ENCODE assay signal across 8 cellular contexts in the genomic region with DNA sequence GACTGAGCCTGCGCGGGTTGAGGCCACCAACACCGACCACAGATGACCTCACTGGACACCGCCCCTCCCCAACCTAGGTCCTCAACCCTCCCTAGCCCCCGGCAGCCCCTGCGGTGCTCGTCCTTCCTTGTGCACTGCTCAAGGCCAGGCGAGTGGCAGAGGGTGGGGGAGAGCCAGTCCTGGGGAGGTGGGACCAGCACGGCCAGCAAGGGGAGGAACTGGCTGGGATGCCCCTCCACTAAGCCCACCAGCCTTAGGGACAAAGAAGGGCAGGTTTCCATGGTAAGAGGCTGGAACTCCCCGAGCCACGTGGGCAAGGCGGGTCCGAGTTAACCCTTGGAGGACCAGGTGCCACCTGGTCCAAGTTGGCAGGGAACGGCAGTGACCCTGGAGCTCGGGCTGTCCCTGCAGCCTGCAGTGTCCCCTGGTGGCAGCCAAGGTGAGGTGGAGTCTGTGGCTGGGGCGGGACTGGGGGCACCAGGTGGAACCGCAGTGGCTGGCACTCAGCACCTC. TPM values are rescaled to one million over a fixed set of nuclear protein-coding genes. Genes with fewer than 3 reads are reported as not detected.
DNase-seq lines count a peak whose midpoint lies in the region; ATAC-seq and TF ChIP-seq lines count a peak whose summit lies in the region.

No MANE protein-coding gene starts in this region.

- in situ Hi-C loops in gastrocnemius medialis (cut with MboI; ENCODE audit: low sequenced_read_pairs in 4 of 4) = no loop called here

- DNase-seq in DMS53 (lab: John Stamatoyannopoulos, UW) = peak; percentile 97
- DNase-seq in WTC11 (ENCODE audit: low spot score) = peak; percentile 81
- no peak for DNase-seq in fibroblast of pulmonary artery (ENCODE audit: low read depth)
- DNase-seq in gastrocnemius medialis = peak in 1 of 2 donors; percentile 43
- DNase-seq in mucosa of gallbladder (ENCODE audit: low spot score) = no peak
- no peak for DNase-seq in OCI-M2 (lab: John Stamatoyannopoulos, UW; ENCODE audit: unreplicated experiment)

- H3K4me3 ChIP-seq in HUES64 (ENCODE audit: low read length) (peak overlapping the region; percentile 34; the same call in 1 of the 2 replicates), fibroblast of pulmonary artery (replicated peaks; ENCODE audit: low read depth, low read length) (no peak overlapping the region), gastrocnemius medialis (no peak overlapping the region)

- POLR2A ChIA-PET in WTC11 (lab: Charles Lee) = interaction anchor here (0.6 to 3.0 kb wide), 6 partner anchors 14 to 25 kb away, joined by 3 to 9 read pairs (median 4); a partner anchor contains a TSS

- WGBS in HUES64 = 34% methylated on average over 15 of the region's 17 CpGs

- no peaks in the 10 kb centered on the region for H3K36me3 Mint-ChIP-seq in WTC11

- H3K27me3 ChIP-seq in HUES64 (ENCODE audit: insufficient read depth, low read length) (peaks cover 26% of the 10 kb centered on the region), gastrocnemius medialis (peaks cover 27 to 35% (median 28%) of the 10 kb centered on the region in 3 donors)

- H3K9me3 Mint-ChIP-seq in WTC11 = no peaks in the 10 kb centered on the region

- H3K27ac ChIP-seq in HUES64 (ENCODE audit: low read depth, low read length) = no peak overlapping the region
- no peak overlapping the region for H3K27ac ChIP-seq in gastrocnemius medialis

- H3K36me3 ChIP-seq in HUES64 (ENCODE audit: insufficient read depth, low read length) (peaks cover 14% of the 10 kb centered on the region; the same call in 1 of the 2 replicates), gastrocnemius medialis (peaks cover 0 to 16% of the 10 kb centered on the region in 2 donors)

- no peak for TF ChIP-seq POLR2A in gastrocnemius medialis (IDR thresholded peaks at IDR 0.05)

- H3K4me1 Mint-ChIP-seq in WTC11 = no peaks in the 10 kb centered on the region

- CTCF ChIA-PET in WTC11 (lab: Charles Lee) = interaction anchor here (0.6 to 3.3 kb wide), 15 partner anchors 9 to 282 kb away, joined by 3 to 31 read pairs (median 5); a partner anchor contains a TSS

- H3K9ac ChIP-seq in HUES64 (ENCODE audit: low read depth, low read length) = peak overlapping the region; percentile 52; the same call in 1 of the 2 replicates

- TF ChIP-seq CTCF in WTC11 (IDR thresholded peaks at IDR 0.05) (peak; percentile 60), fibroblast of pulmonary artery (IDR thresholded peaks at IDR 0.05; ENCODE audit: low read length, missing control alignments) (peak; percentile 43), gastrocnemius medialis (IDR thresholded peaks at IDR 0.05 in 4 of 5, conservative IDR thresholded peaks at IDR 0.05 in 1 of 5) (peak; percentile 84 to 95 (median 92))

- ATAC-seq in WTC11 (peak; percentile 79), gastrocnemius medialis (peak; percentile 42 to 72), HG03521 (IDR thresholded peaks at IDR 0.05; ENCODE audit: unreplicated experiment) (no peak)

- H3K4me1 ChIP-seq in HUES64 (ENCODE audit: insufficient read depth, low read length) (peaks cover 3% of the 10 kb centered on the region; the same call in 1 of the 2 replicates), gastrocnemius medialis (peaks cover 10 to 14% of the 10 kb centered on the region in 2 donors)

- intact Hi-C loops in gastrocnemius medialis (cut with DNase I; ENCODE audit: low total_unique reads) = loop anchor here (1.0 to 5.0 kb wide), 2 partner anchors 50 to 283 kb away; no protein-coding TSS in a partner anchor

- H3K9me3 ChIP-seq in HUES64 (ENCODE audit: insufficient read depth, low read depth, low read length) (no peaks in the 10 kb centered on the region), gastrocnemius medialis (no peaks in the 10 kb centered on the region)

- H3K27me3 Mint-ChIP-seq in WTC11 (ENCODE audit: low read depth) = peaks cover 23% of the 10 kb centered on the region

- H3K4me3 Mint-ChIP-seq in WTC11 = peak overlapping the region; percentile 27

- H3K27ac Mint-ChIP-seq in WTC11 = no peak overlapping the region

TF ChIP-seq in WTC11, 78 proteins besides CTCF, POLR2A, EP300 and RAD21 (continues in another document):
- TF ChIP-seq, protein P1, sequence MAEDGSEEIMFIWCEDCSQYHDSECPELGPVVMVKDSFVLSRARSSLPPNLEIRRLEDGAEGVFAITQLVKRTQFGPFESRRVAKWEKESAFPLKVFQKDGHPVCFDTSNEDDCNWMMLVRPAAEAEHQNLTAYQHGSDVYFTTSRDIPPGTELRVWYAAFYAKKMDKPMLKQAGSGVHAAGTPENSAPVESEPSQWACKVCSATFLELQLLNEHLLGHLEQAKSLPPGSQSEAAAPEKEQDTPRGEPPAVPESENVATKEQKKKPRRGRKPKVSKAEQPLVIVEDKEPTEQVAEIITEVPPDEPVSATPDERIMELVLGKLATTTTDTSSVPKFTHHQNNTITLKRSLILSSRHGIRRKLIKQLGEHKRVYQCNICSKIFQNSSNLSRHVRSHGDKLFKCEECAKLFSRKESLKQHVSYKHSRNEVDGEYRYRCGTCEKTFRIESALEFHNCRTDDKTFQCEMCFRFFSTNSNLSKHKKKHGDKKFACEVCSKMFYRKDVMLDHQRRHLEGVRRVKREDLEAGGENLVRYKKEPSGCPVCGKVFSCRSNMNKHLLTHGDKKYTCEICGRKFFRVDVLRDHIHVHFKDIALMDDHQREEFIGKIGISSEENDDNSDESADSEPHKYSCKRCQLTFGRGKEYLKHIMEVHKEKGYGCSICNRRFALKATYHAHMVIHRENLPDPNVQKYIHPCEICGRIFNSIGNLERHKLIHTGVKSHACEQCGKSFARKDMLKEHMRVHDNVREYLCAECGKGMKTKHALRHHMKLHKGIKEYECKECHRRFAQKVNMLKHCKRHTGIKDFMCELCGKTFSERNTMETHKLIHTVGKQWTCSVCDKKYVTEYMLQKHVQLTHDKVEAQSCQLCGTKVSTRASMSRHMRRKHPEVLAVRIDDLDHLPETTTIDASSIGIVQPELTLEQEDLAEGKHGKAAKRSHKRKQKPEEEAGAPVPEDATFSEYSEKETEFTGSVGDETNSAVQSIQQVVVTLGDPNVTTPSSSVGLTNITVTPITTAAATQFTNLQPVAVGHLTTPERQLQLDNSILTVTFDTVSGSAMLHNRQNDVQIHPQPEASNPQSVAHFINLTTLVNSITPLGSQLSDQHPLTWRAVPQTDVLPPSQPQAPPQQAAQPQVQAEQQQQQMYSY (CRISPR knock-in tag; IDR thresholded peaks at IDR 0.05) = no peak
- TF ChIP-seq, protein P2, sequence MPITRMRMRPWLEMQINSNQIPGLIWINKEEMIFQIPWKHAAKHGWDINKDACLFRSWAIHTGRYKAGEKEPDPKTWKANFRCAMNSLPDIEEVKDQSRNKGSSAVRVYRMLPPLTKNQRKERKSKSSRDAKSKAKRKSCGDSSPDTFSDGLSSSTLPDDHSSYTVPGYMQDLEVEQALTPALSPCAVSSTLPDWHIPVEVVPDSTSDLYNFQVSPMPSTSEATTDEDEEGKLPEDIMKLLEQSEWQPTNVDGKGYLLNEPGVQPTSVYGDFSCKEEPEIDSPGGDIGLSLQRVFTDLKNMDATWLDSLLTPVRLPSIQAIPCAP (CRISPR knock-in tag; IDR thresholded peaks at IDR 0.05) = 0 out of 2 replicates have a peak, but pooled peaks have one; percentile 61
- no peak for TF ChIP-seq TEAD4 (CRISPR knock-in tag; IDR thresholded peaks at IDR 0.05)
- TF ChIP-seq, protein P3, sequence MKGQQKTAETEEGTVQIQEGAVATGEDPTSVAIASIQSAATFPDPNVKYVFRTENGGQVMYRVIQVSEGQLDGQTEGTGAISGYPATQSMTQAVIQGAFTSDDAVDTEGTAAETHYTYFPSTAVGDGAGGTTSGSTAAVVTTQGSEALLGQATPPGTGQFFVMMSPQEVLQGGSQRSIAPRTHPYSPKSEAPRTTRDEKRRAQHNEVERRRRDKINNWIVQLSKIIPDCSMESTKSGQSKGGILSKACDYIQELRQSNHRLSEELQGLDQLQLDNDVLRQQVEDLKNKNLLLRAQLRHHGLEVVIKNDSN (CRISPR knock-in tag; IDR thresholded peaks at IDR 0.05) = peak; percentile 89
- peak; percentile 92 for TF ChIP-seq MYBL2 (CRISPR knock-in tag; IDR thresholded peaks at IDR 0.05)
- TF ChIP-seq FOXK1 (CRISPR knock-in tag; IDR thresholded peaks at IDR 0.05) = no peak; the same call in 1 of the 2 replicates
- TF ChIP-seq, protein P4, sequence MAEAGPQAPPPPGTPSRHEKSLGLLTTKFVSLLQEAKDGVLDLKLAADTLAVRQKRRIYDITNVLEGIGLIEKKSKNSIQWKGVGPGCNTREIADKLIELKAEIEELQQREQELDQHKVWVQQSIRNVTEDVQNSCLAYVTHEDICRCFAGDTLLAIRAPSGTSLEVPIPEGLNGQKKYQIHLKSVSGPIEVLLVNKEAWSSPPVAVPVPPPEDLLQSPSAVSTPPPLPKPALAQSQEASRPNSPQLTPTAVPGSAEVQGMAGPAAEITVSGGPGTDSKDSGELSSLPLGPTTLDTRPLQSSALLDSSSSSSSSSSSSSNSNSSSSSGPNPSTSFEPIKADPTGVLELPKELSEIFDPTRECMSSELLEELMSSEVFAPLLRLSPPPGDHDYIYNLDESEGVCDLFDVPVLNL (CRISPR knock-in tag; IDR thresholded peaks at IDR 0.05; ENCODE audit: borderline replicate concordance, low read depth) = no peak
- TF ChIP-seq ATF1 (CRISPR knock-in tag; IDR thresholded peaks at IDR 0.05) = no peak; the same call in 1 of the 2 replicates
- TF ChIP-seq NR2C2 (CRISPR knock-in tag; IDR thresholded peaks at IDR 0.05) = no peak
- TF ChIP-seq ZNF671 (CRISPR knock-in tag; IDR thresholded peaks at IDR 0.05) = no peak
- TF ChIP-seq TP53 (CRISPR knock-in tag; IDR thresholded peaks at IDR 0.05) = no peak

RNA-seq across cellular contexts. Expression of a gene that starts 9.2 kb away (rescaled TPM):
- polyA plus RNA-seq in HUES64 (2013, experiment 1 of 2) = not detected
- polyA plus RNA-seq in HUES64 (2013, experiment 2 of 2) = not detected
- total RNA-seq in WTC11 (2021) (0.31 to 0.89 TPM (median 0.46 TPM) in 3 replicates), gastrocnemius medialis (under 1 TPM in 2 of 4 donors, not detected in 2; 0.20 to 0.46 TPM), mucosa of gallbladder (1.4 TPM)

RNA-seq across cellular contexts. Expression of a gene that starts 14.8 kb away (rescaled TPM):
- polyA plus RNA-seq in HUES64 (2013, experiment 1 of 2) = 22.5 TPM
- polyA plus RNA-seq in HUES64 (2013, experiment 2 of 2) = 20.7 TPM
- 44.7 to 54.7 TPM (median 47.8 TPM) in 3 replicates for total RNA-seq in WTC11 (2021)
- 10 to 100 TPM; 14.4 to 27.9 (median 15.6) TPM for total RNA-seq in gastrocnemius medialis
- 37.0 TPM for total RNA-seq in mucosa of gallbladder

RNA-seq across cellular contexts. Expression of a gene that starts 24.8 kb away (rescaled TPM):
- polyA plus RNA-seq in HUES64 (2013, experiment 1 of 2) = 2,066 TPM
- polyA plus RNA-seq in HUES64 (2013, experiment 2 of 2) = 2,328 TPM
- total RNA-seq in WTC11 (2021) = 3,338 to 3,455 TPM (median 3,348 TPM) in 3 replicates
- 100 to 1,000 TPM; 322 to 934 (median 415) TPM for total RNA-seq in gastrocnemius medialis
- 2,344 TPM for total RNA-seq in mucosa of gallbladder

Comparison
In these comparisons a context has a peak if more than half of its experiments do, and no peak if none do; other contexts are left out.
1. DNase-seq: peak in DMS53 (single experiment) and WTC11 (single experiment); none in fibroblast of pulmonary artery (single experiment), mucosa of gallbladder (single experiment) and OCI-M2 (single experiment).
2. Peak in every context shown above with its lines, with median percentiles within 50 percentile points of each other: CTCF ChIP-seq.